In the genomic region with DNA sequence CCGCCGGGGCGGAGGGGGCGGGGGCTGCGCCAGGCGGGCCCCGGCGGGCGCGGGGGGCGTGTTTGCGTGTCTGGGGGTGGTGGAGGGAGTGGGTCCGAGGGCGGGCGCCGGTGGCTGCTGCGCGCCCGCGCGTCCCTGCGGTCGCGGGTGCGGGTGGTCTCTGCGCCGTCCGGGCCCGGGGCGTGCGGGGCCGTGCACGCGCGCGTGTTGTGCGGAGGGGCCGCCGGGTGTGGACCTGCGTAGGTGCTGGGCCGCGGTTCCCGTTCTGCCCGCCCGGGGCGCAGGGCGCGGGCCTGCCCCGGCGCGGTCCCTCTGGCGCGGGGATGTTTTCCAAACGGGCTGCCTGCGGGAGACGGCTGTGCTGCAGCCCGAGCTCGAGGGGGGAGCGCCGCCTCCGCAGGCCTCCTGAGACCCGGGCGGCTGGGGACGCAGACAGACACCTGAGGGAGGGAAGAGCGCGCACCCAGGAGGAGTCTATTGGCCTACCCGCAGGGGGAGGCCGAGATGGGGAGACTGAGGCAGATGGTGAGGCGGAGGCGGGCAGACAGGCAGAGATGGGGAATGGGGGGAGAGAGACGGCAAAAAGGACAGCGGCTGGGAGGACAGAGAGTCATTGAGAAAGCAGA, we compare ENCODE assay signal across 8 cellular contexts. TPM values are rescaled to one million over a fixed set of nuclear protein-coding genes. Genes with fewer than 3 reads are reported as not detected.
DNase-seq lines count a peak whose midpoint lies in the region; ATAC-seq, FAIRE-seq and TF ChIP-seq lines count a peak whose summit lies in the region.

No MANE protein-coding gene starts in this region.

- TF ChIP-seq POLR2A in endothelial cell of umbilical vein (IDR thresholded peaks at IDR 0.05; ENCODE audit: low read depth, low read length): no peak

- TF ChIP-seq CTCF in BE2C (IDR thresholded peaks at IDR 0.05; ENCODE audit: low read depth, low read length): no peak
- no peak for TF ChIP-seq CTCF in SU-DHL-6 (IDR thresholded peaks at IDR 0.05; ENCODE audit: insufficient read depth, low read length, poor library complexity, severe bottlenecking)
- TF ChIP-seq CTCF in endothelial cell of umbilical vein (IDR thresholded peaks at IDR 0.05; ENCODE audit: extremely low read depth in 1 of 2, insufficient read depth in 1 of 2, low read depth in 1 of 2, low read length in 2 of 2): peak; percentile 20 to 29

- H3K4me3 ChIP-seq in BE2C (ENCODE audit: low read depth, low read length): peak overlapping the region; percentile 67
- peak overlapping the region; percentile 53 for H3K4me3 ChIP-seq in SU-DHL-6 (ENCODE audit: insufficient read depth, low read length, poor library complexity, severe bottlenecking)
- H3K4me3 ChIP-seq in endothelial cell of umbilical vein (replicated peaks in 1 of 3; ENCODE audit: insufficient read depth in 1 of 3, low read depth in 1 of 3, low read length in 3 of 3): peak overlapping the region; percentile 7 to 63 (median 32)
- peak overlapping the region; percentile 70 to 78 for H3K4me3 ChIP-seq in aorta (ENCODE audit: low read length in 2 of 2)

- no peaks in the 10 kb centered on the region for H3K9me1 ChIP-seq in endothelial cell of umbilical vein (replicated peaks; ENCODE audit: control insufficient read depth, extremely low read depth, insufficient read depth, low read length)

- no peaks in the 10 kb centered on the region for H3K9me2 ChIP-seq in SU-DHL-6 (replicated peaks; ENCODE audit: insufficient read depth, low read length)

- CTCF ChIA-PET in endothelial cell of umbilical vein (lab: Charles Lee): interaction anchor here (0.6 to 2.4 kb wide), 9 partner anchors 11 to 348 kb away, joined by 3 to 12 read pairs (median 4); a partner anchor contains a TSS

- H3K36me3 ChIP-seq in BE2C (no peaks in the 10 kb centered on the region), SU-DHL-6 (ENCODE audit: low read length) (no peaks in the 10 kb centered on the region), endothelial cell of umbilical vein (ENCODE audit: control insufficient read depth in 2 of 2, extremely low read depth in 1 of 2, insufficient read depth in 2 of 2, low read length in 2 of 2) (no peaks in the 10 kb centered on the region), aorta (ENCODE audit: control insufficient read depth in 1 of 2, insufficient read depth in 2 of 2, low read length in 1 of 2) (no peaks in the 10 kb centered on the region)

- 1 to 2% methylated on average over 64 to 72 of the region's 72 CpGs for WGBS in aorta, 2 donors

- H3K79me2 ChIP-seq in SU-DHL-6 (ENCODE audit: insufficient read depth, low read length): no peaks in the 10 kb centered on the region
- no peaks in the 10 kb centered on the region for H3K79me2 ChIP-seq in endothelial cell of umbilical vein (ENCODE audit: control insufficient read depth, insufficient read depth, low read length)

- no TSS peak for BruUV-seq in endothelial cell of umbilical vein (replicated peaks; lab: Mats Ljungman, UMichigan)

- no peak overlapping the region for H3K27ac ChIP-seq in SU-DHL-6 (ENCODE audit: low read depth, low read length)
- H3K27ac ChIP-seq in endothelial cell of umbilical vein (ENCODE audit: insufficient read depth, low read depth, low read length): no peak overlapping the region
- H3K27ac ChIP-seq in aorta (ENCODE audit: low read depth in 1 of 2, low read length in 2 of 2): no peak overlapping the region

- H3K4me1 ChIP-seq in BE2C (no peaks in the 10 kb centered on the region; the same call in 1 of the 2 replicates), endothelial cell of umbilical vein (ENCODE audit: control insufficient read depth, extremely low read depth, insufficient read depth, low read length) (peaks cover 10% of the 10 kb centered on the region), aorta (ENCODE audit: control insufficient read depth in 1 of 2, insufficient read depth in 2 of 2, low read length in 2 of 2) (no peaks in the 10 kb centered on the region)

- dilution Hi-C loops in endothelial cell of umbilical vein (cut with MboI; ENCODE audit: extremely low pct_ligation_motif_present, low sequenced_read_pairs): no loop called here

- H3K9me3 ChIP-seq in BE2C (no peaks in the 10 kb centered on the region), SU-DHL-6 (ENCODE audit: insufficient read depth, low read length) (no peaks in the 10 kb centered on the region), endothelial cell of umbilical vein (replicated peaks; ENCODE audit: control insufficient read depth, insufficient read depth, low read length) (no peaks in the 10 kb centered on the region), aorta (ENCODE audit: control insufficient read depth, low read length) (no peaks in the 10 kb centered on the region)

- POLR2A ChIA-PET in endothelial cell of umbilical vein (lab: Charles Lee): interaction anchor here (1.2 kb wide), 1 partner anchor 13 kb away, joined by 15 read pairs; a partner anchor contains a TSS

- FAIRE-seq in endothelial cell of umbilical vein (lab: Jason Lieb, UNC): no peak

- H3F3A ChIP-seq in SU-DHL-6 (ENCODE audit: insufficient read depth): peaks cover 10% of the 10 kb centered on the region

- peak overlapping the region; percentile 49 for H3K9ac ChIP-seq in SU-DHL-6 (ENCODE audit: low read length)
- H3K9ac ChIP-seq in endothelial cell of umbilical vein (replicated peaks; ENCODE audit: extremely low read depth, insufficient read depth, low read length): peak overlapping the region; percentile 4

- DNase-seq in BE2C (no peak), endothelial cell of umbilical vein (ENCODE audit: low read depth, low spot score) (peak; percentile 19), myocyte (ENCODE audit: low read depth) (peak; percentile 22), aorta (peak; percentile 65 to 82), DMS79 treated with DMSO at 0.1 percent for 48 hours (lab: John Stamatoyannopoulos, UW) (no peak)

- ATAC-seq in GM18511 (IDR thresholded peaks at IDR 0.05; ENCODE audit: unreplicated experiment): peak; percentile 39
- ATAC-seq in HG03064 (IDR thresholded peaks at IDR 0.05; ENCODE audit: low read depth, unreplicated experiment): peak; percentile 29
- ATAC-seq in aorta (ENCODE audit: low FRiP score): no peak

- H4K20me1 ChIP-seq in SU-DHL-6 (ENCODE audit: low read depth, low read length) (no peaks in the 10 kb centered on the region), endothelial cell of umbilical vein (replicated peaks; ENCODE audit: control insufficient read depth, extremely low read depth, insufficient read depth, low read length) (no peaks in the 10 kb centered on the region)

- intact Hi-C loops in endothelial cell of umbilical vein (cut with micrococcal nuclease): loop anchor here (2.0 kb wide), 1 partner anchor 46 kb away; a partner anchor contains a TSS
- intact Hi-C loops in aorta (cut with DNase I): no loop called here

- H2AFZ ChIP-seq in SU-DHL-6 (ENCODE audit: low read depth, low read length, severe bottlenecking) (no peak overlapping the region), endothelial cell of umbilical vein (ENCODE audit: low read depth, low read length) (peak overlapping the region; percentile 32)

- peak overlapping the region; percentile 70 for H3K4me2 ChIP-seq in SU-DHL-6 (ENCODE audit: low read depth, low read length, poor library complexity, severe bottlenecking)
- H3K4me2 ChIP-seq in endothelial cell of umbilical vein (ENCODE audit: insufficient read depth, low read length): peak overlapping the region; percentile 26

- H3K27me3 ChIP-seq in BE2C: no peaks in the 10 kb centered on the region
- H3K27me3 ChIP-seq in SU-DHL-6 (ENCODE audit: low read length): no peaks in the 10 kb centered on the region
- peaks cover 0 to 2% of the 10 kb centered on the region in 2 experiments for H3K27me3 ChIP-seq in endothelial cell of umbilical vein (ENCODE audit: control insufficient read depth in 2 of 2, insufficient read depth in 2 of 2, low read length in 2 of 2)
- no peaks in the 10 kb centered on the region for H3K27me3 ChIP-seq in aorta (ENCODE audit: control insufficient read depth in 1 of 2, insufficient read depth in 2 of 2, low read length in 1 of 2)

RNA-seq across cellular contexts. Expression of a gene that starts 0.4 kb away (rescaled TPM):
- 8.1 TPM for polyA plus RNA-seq in BE2C (2012; ENCODE audit: insufficient read depth, insufficient read length, low read depth)
- total RNA-seq in endothelial cell of umbilical vein (2.9 and 5.5 TPM in 2 replicates), myocyte (5.5 and 9.3 TPM in 2 replicates), aorta (10 to 100 TPM; 11.5 to 15.7 TPM)
- polyA plus RNA-seq in endothelial cell of umbilical vein (2.8 and 3.0 TPM in 2 replicates), aorta (10 to 100 TPM; 14.3 to 16.3 TPM)
- 1.6 and 2.3 TPM in 2 replicates for polyA plus RNA-seq in endothelial cell of umbilical vein (2011; cell fraction: cytosol; rRNA removed)
- 3.7 and 4.4 TPM in 2 replicates for polyA plus RNA-seq in endothelial cell of umbilical vein (2011; cell fraction: nucleus; rRNA removed)
- polyA plus RNA-seq in endothelial cell of umbilical vein (2012): 2.5 and 2.8 TPM in 2 replicates
- 2.4 and 2.6 TPM in 2 replicates for polyA minus RNA-seq in endothelial cell of umbilical vein
- polyA minus RNA-seq in endothelial cell of umbilical vein (2011; cell fraction: cytosol; rRNA and poly(A)+ RNA removed): 4.8 TPM
- 3.9 and 4.1 TPM in 2 replicates for polyA minus RNA-seq in endothelial cell of umbilical vein (2011; cell fraction: nucleus; rRNA and poly(A)+ RNA removed)
- polyA plus RNA-seq in myocyte (2012): 5.2 TPM

RNA-seq across cellular contexts. Expression of a gene that starts 13.1 kb away (rescaled TPM):
- 35.4 TPM for polyA plus RNA-seq in BE2C (2012; ENCODE audit: insufficient read depth, insufficient read length, low read depth)
- 46.4 and 56.0 TPM in 2 replicates for total RNA-seq in endothelial cell of umbilical vein
- polyA plus RNA-seq in endothelial cell of umbilical vein: 50.4 and 55.8 TPM in 2 replicates
- polyA plus RNA-seq in endothelial cell of umbilical vein (2011; cell fraction: cytosol; rRNA removed): 39.8 and 40.3 TPM in 2 replicates
- polyA plus RNA-seq in endothelial cell of umbilical vein (2011; cell fraction: nucleus; rRNA removed): 96.8 and 121 TPM in 2 replicates
- 47.1 and 69.1 TPM in 2 replicates for polyA plus RNA-seq in endothelial cell of umbilical vein (2012)
- 70.7 and 76.3 TPM in 2 replicates for polyA minus RNA-seq in endothelial cell of umbilical vein
- polyA minus RNA-seq in endothelial cell of umbilical vein (2011; cell fraction: cytosol; rRNA and poly(A)+ RNA removed): 81.0 TPM
- polyA minus RNA-seq in endothelial cell of umbilical vein (2011; cell fraction: nucleus; rRNA and poly(A)+ RNA removed): 21.3 and 44.4 TPM in 2 replicates
- 52.7 TPM in 2 replicates for total RNA-seq in myocyte
- polyA plus RNA-seq in myocyte (2012): 37.5 TPM
- total RNA-seq in aorta: 10 to 100 TPM; 15.5 to 24.8 TPM
- polyA plus RNA-seq in aorta: 10 to 100 TPM; 18.8 to 23.8 TPM

RNA-seq across cellular contexts. Expression of a gene that starts 28.5 kb away (rescaled TPM):
- 97.6 TPM for polyA plus RNA-seq in BE2C (2012; ENCODE audit: insufficient read depth, insufficient read length, low read depth)
- total RNA-seq in endothelial cell of umbilical vein (69.1 and 72.1 TPM in 2 replicates), myocyte (23.1 and 27.9 TPM in 2 replicates), aorta (10 to 100 TPM; 27.6 to 33.5 TPM)
- polyA plus RNA-seq in endothelial cell of umbilical vein (52.2 and 54.9 TPM in 2 replicates), aorta (10 to 100 TPM; 40.1 to 54.5 TPM)
- 76.3 and 80.6 TPM in 2 replicates for polyA plus RNA-seq in endothelial cell of umbilical vein (2011; cell fraction: cytosol; rRNA removed)
- 33.2 and 40.7 TPM in 2 replicates for polyA plus RNA-seq in endothelial cell of umbilical vein (2011; cell fraction: nucleus; rRNA removed)
- 79.7 and 84.9 TPM in 2 replicates for polyA plus RNA-seq in endothelial cell of umbilical vein (2012)
- 27.0 and 28.0 TPM in 2 replicates for polyA minus RNA-seq in endothelial cell of umbilical vein
- 38.1 TPM for polyA minus RNA-seq in endothelial cell of umbilical vein (2011; cell fraction: cytosol; rRNA and poly(A)+ RNA removed)
- polyA minus RNA-seq in endothelial cell of umbilical vein (2011; cell fraction: nucleus; rRNA and poly(A)+ RNA removed): 2.6 and 3.8 TPM in 2 replicates
- polyA plus RNA-seq in myocyte (2012): 31.0 TPM

RNA-seq across cellular contexts. Expression of a gene that starts 43.3 kb away (rescaled TPM):
- 14.7 TPM for polyA plus RNA-seq in BE2C (2012; ENCODE audit: insufficient read depth, insufficient read length, low read depth)
- total RNA-seq in endothelial cell of umbilical vein (29.5 and 32.9 TPM in 2 replicates), myocyte (29.5 and 39.6 TPM in 2 replicates), aorta (10 to 100 TPM; 27.2 to 58.1 TPM)
- polyA plus RNA-seq in endothelial cell of umbilical vein (27.7 and 29.2 TPM in 2 replicates), aorta (10 to 100 TPM; 18.9 to 34.9 TPM)
- polyA plus RNA-seq in endothelial cell of umbilical vein (2011; cell fraction: cytosol; rRNA removed): 23.1 and 26.5 TPM in 2 replicates
- 80.0 and 81.9 TPM in 2 replicates for polyA plus RNA-seq in endothelial cell of umbilical vein (2011; cell fraction: nucleus; rRNA removed)
- 19.8 and 21.7 TPM in 2 replicates for polyA plus RNA-seq in endothelial cell of umbilical vein (2012)
- polyA minus RNA-seq in endothelial cell of umbilical vein: 31.1 and 39.1 TPM in 2 replicates
- polyA minus RNA-seq in endothelial cell of umbilical vein (2011; cell fraction: cytosol; rRNA and poly(A)+ RNA removed): 16.5 TPM
- polyA minus RNA-seq in endothelial cell of umbilical vein (2011; cell fraction: nucleus; rRNA and poly(A)+ RNA removed): 35.9 and 46.6 TPM in 2 replicates
- 28.6 TPM for polyA plus RNA-seq in myocyte (2012)

RNA-seq across cellular contexts. Expression of a gene that starts 46.3 kb away (rescaled TPM):
- polyA plus RNA-seq in BE2C (2012; ENCODE audit: insufficient read depth, insufficient read length, low read depth): not detected
- not detected in 2 replicates for total RNA-seq in endothelial cell of umbilical vein
- polyA plus RNA-seq in endothelial cell of umbilical vein: not detected in 2 replicates
- not detected in 2 replicates for polyA plus RNA-seq in endothelial cell of umbilical vein (2011; cell fraction: cytosol; rRNA removed)
- polyA plus RNA-seq in endothelial cell of umbilical vein (2011; cell fraction: nucleus; rRNA removed): not detected in 2 replicates
- not detected in 2 replicates for polyA plus RNA-seq in endothelial cell of umbilical vein (2012)
- not detected in 2 replicates for polyA minus RNA-seq in endothelial cell of umbilical vein
- polyA minus RNA-seq in endothelial cell of umbilical vein (2011; cell fraction: cytosol; rRNA and poly(A)+ RNA removed): not detected
- not detected in 2 replicates for polyA minus RNA-seq in endothelial cell of umbilical vein (2011; cell fraction: nucleus; rRNA and poly(A)+ RNA removed)
- total RNA-seq in myocyte: not detected in 2 replicates
- 0.03 TPM for polyA plus RNA-seq in myocyte (2012)
- total RNA-seq in aorta: 1 to 10 TPM in 1 of 2 donors, under 1 TPM in 1; 0.54 to 7.0 TPM
- 1 to 10 TPM in 1 of 2 donors, not detected in 1; 2.5 TPM for polyA plus RNA-seq in aorta

Comparison
In these comparisons a context has a peak if more than half of its experiments do, and no peak if none do; other contexts are left out.
1. DNase-seq: peak in endothelial cell of umbilical vein (single experiment), myocyte (single experiment) and aorta (2 of 2); none in BE2C (single experiment) and DMS79 treated with DMSO at 0.1 percent for 48 hours (single experiment).
2. CTCF ChIP-seq: peak in endothelial cell of umbilical vein (2 of 2); none in BE2C (single experiment) and SU-DHL-6 (single experiment).
3. Peak in every context shown above with its lines, with median percentiles within 50 percentile points of each other: H3K4me3 ChIP-seq.